In genomic region chr15:24292837-24293236, GRCh38 we compare ENCODE assay signal across 40 cellular contexts.
"Had no signal": no experiment of that assay in that cellular context is flagged by ENCODE, and none has a peak within 500 bp of the region (broad histone marks: within the 10 kb centered on the region; RNA-seq: fewer than 3 reads in every experiment).

No MANE protein-coding gene starts in this region.

- FAIRE-seq: bronchial epithelial cell, TTC549 had no signal

- H3K9me3 Mint-ChIP-seq: activated CD4-positive, alpha-beta memory T cell treated with anti-CD3 and anti-CD28 coated beads, Interleukin-2, amount 10 ng/mL, durations not matched to agents 7 days and 5 days; activated naive CD4-positive, alpha-beta T cell treated with anti-CD3 and anti-CD28 coated beads, Interleukin-2, amount 10 ng/mL, durations not matched to agents 7 days and 5 days; activated naive CD4-positive, alpha-beta T cell treated with anti-CD3 and anti-CD28 coated beads, Interleukin-2, amount 50 U/mL, for 24 hours had no signal

- H3K4me1 ChIP-seq: ascending aorta had no signal

- H3K36me3 ChIP-seq: ascending aorta, cardiac muscle cell, WERI-Rb-1 had no signal

- DNase-seq: activated CD4-positive, alpha-beta memory T cell treated with anti-CD3 and anti-CD28 coated beads, Interleukin-2, amount 10 ng/mL, durations not matched to agents 7 days and 5 days; activated CD4-positive, alpha-beta T cell treated with anti-CD3 and anti-CD28 coated beads for 1 hour; activated CD4-positive, alpha-beta T cell treated with anti-CD3 and anti-CD28 coated beads for 36 hours; activated CD4-positive, alpha-beta T cell treated with anti-CD3 and anti-CD28 coated beads for 48 hours; activated CD4-positive, alpha-beta T cell treated with anti-CD3 and anti-CD28 coated beads, Interleukin-2, amount 10 ng/mL, durations not matched to agents 7 days and 5 days; activated CD4-positive, alpha-beta T cell treated with anti-CD3 and anti-CD28 coated beads, Interleukin-2, amount 50 U/mL, for 48 hours; activated CD4-positive, CD25-positive, alpha-beta regulatory T cell; activated CD8-positive, alpha-beta memory T cell treated with anti-CD3 and anti-CD28 coated beads for 24 hours; activated CD8-positive, alpha-beta memory T cell treated with anti-CD3 and anti-CD28 coated beads, Interleukin-2, amount 10 ng/mL, durations not matched to agents 7 days and 5 days; activated CD8-positive, alpha-beta memory T cell treated with anti-CD3 and anti-CD28 coated beads, Interleukin-2, amount 50 U/mL, for 48 hours; activated CD8-positive, alpha-beta T cell treated with anti-CD3 and anti-CD28 coated beads, Interleukin-2, amount 10 ng/mL, durations not matched to agents 7 days and 5 days; activated effector memory CD4-positive, alpha-beta T cell treated with Interleukin-2 at 50 U/mL for 16 hours; activated gamma-delta T cell; activated naive CD4-positive, alpha-beta T cell treated with anti-CD3 and anti-CD28 coated beads, Interleukin-2, amount 10 ng/mL, durations not matched to agents 7 days and 5 days; activated naive CD4-positive, alpha-beta T cell treated with Interleukin-2 at 50 U/mL for 16 hours; activated naive CD8-positive, alpha-beta T cell treated with anti-CD3 and anti-CD28 coated beads, Interleukin-2, amount 10 ng/mL, durations not matched to agents 7 days and 5 days; activated naive CD8-positive, alpha-beta T cell treated with anti-CD3 and anti-CD28 coated beads, Interleukin-2, amount 50 U/mL, for 24 hours; activated T-cell treated with anti-CD3 and anti-CD28 coated beads, Interleukin-2, amount 50 U/mL, for 24 hours; activated T-cell treated with anti-CD3 and anti-CD28 coated beads, Interleukin-2, amount 50 U/mL, for 48 hours; amygdala; anterior cingulate cortex; caudate nucleus; cerebellar nuclear complex; T-helper 1 cell; T-helper 2 cell; T-helper 9 cell; WERI-Rb-1 had no signal

- ATAC-seq: activated CD4-positive, alpha-beta T cell treated with anti-CD3 and anti-CD28 coated beads for 36 hours; activated CD4-positive, CD25-positive, alpha-beta regulatory T cell treated with anti-CD3 and anti-CD28 coated beads, Interleukin-2, amount 50 U/mL, for 24 hours; activated CD8-positive, alpha-beta memory T cell treated with anti-CD3 and anti-CD28 coated beads, Interleukin-2, amount 10 ng/mL, durations not matched to agents 7 days and 5 days; activated CD8-positive, alpha-beta T cell treated with anti-CD3 and anti-CD28 coated beads, Interleukin-2, amount 10 ng/mL, durations not matched to agents 7 days and 5 days; activated naive CD8-positive, alpha-beta T cell treated with anti-CD3 and anti-CD28 coated beads, Interleukin-2, amount 50 U/mL, for 24 hours; WTC11 had no signal

- H3K4me3 Mint-ChIP-seq: activated CD4-positive, alpha-beta memory T cell treated with anti-CD3 and anti-CD28 coated beads, Interleukin-2, amount 10 ng/mL, durations not matched to agents 7 days and 5 days; activated CD4-positive, alpha-beta T cell treated with anti-CD3 and anti-CD28 coated beads for 36 hours; activated CD4-positive, alpha-beta T cell treated with anti-CD3 and anti-CD28 coated beads, Interleukin-2, amount 10 ng/mL, durations not matched to agents 7 days and 5 days; activated CD8-positive, alpha-beta memory T cell treated with anti-CD3 and anti-CD28 coated beads, Interleukin-2, amount 10 ng/mL, durations not matched to agents 7 days and 5 days; activated CD8-positive, alpha-beta T cell treated with anti-CD3 and anti-CD28 coated beads, Interleukin-2, amount 10 ng/mL, durations not matched to agents 7 days and 5 days; activated naive CD4-positive, alpha-beta T cell treated with anti-CD3 and anti-CD28 coated beads, Interleukin-2, amount 10 ng/mL, durations not matched to agents 7 days and 5 days; activated naive CD4-positive, alpha-beta T cell treated with anti-CD3 and anti-CD28 coated beads, Interleukin-2, amount 50 U/mL, for 24 hours; activated naive CD8-positive, alpha-beta T cell; activated naive CD8-positive, alpha-beta T cell treated with anti-CD3 and anti-CD28 coated beads, Interleukin-2, amount 10 ng/mL, durations not matched to agents 7 days and 5 days; activated naive CD8-positive, alpha-beta T cell treated with anti-CD3 and anti-CD28 coated beads, Interleukin-2, amount 50 U/mL, for 24 hours; activated T-cell treated with anti-CD3 and anti-CD28 coated beads, Interleukin-2, amount 50 U/mL, for 24 hours; brain; central memory CD8-positive, alpha-beta T cell; T-helper 1 cell treated with Interleukin-12 subunit alpha and Interleukin-12 subunit beta and Interleukin-4 antibody, amounts not matched to agents 30 μg/mL and 1 μg/mL, for 36 hours; T-helper 2 cell treated with Interferon-gamma antibody and Interleukin-4, amounts not matched to agents 5 μg/mL and 100 μg/mL, for 36 hours; WTC11 had no signal

- H3K27ac Mint-ChIP-seq: activated CD4-positive, alpha-beta memory T cell treated with anti-CD3 and anti-CD28 coated beads, Interleukin-2, amount 10 ng/mL, durations not matched to agents 7 days and 5 days; activated CD4-positive, alpha-beta T cell treated with anti-CD3 and anti-CD28 coated beads for 36 hours; activated CD4-positive, alpha-beta T cell treated with anti-CD3 and anti-CD28 coated beads, Interleukin-2, amount 10 ng/mL, durations not matched to agents 7 days and 5 days; activated CD8-positive, alpha-beta memory T cell treated with anti-CD3 and anti-CD28 coated beads, Interleukin-2, amount 10 ng/mL, durations not matched to agents 7 days and 5 days; activated CD8-positive, alpha-beta T cell treated with anti-CD3 and anti-CD28 coated beads, Interleukin-2, amount 10 ng/mL, durations not matched to agents 7 days and 5 days; activated naive CD4-positive, alpha-beta T cell treated with anti-CD3 and anti-CD28 coated beads, Interleukin-2, amount 10 ng/mL, durations not matched to agents 7 days and 5 days; activated naive CD4-positive, alpha-beta T cell treated with anti-CD3 and anti-CD28 coated beads, Interleukin-2, amount 50 U/mL, for 24 hours; activated naive CD8-positive, alpha-beta T cell; activated naive CD8-positive, alpha-beta T cell treated with anti-CD3 and anti-CD28 coated beads, Interleukin-2, amount 10 ng/mL, durations not matched to agents 7 days and 5 days; activated naive CD8-positive, alpha-beta T cell treated with anti-CD3 and anti-CD28 coated beads, Interleukin-2, amount 50 U/mL, for 24 hours; activated T-cell treated with anti-CD3 and anti-CD28 coated beads, Interleukin-2, amount 50 U/mL, for 24 hours; activated T-helper 2 cell treated with anti-CD3 and anti-CD28 coated beads, Interferon-gamma antibody, Interleukin-2, Interleukin-4, amounts not matched to agents 10 μg/mL and 5 μg/mL and 100 μg/mL, durations not matched to agents 14 hours and 24 hours and 36 hours; brain; T-helper 1 cell treated with Interleukin-12 subunit alpha and Interleukin-12 subunit beta and Interleukin-4 antibody, amounts not matched to agents 30 μg/mL and 1 μg/mL, for 36 hours; T-helper 2 cell treated with Interferon-gamma antibody and Interleukin-4, amounts not matched to agents 5 μg/mL and 100 μg/mL, for 36 hours; WTC11 had no signal

- H3K9me3 ChIP-seq: ascending aorta had no signal

- H3K27ac ChIP-seq: ascending aorta, cardiac muscle cell, WERI-Rb-1 had no signal

- H3K4me3 ChIP-seq: ascending aorta, cardiac muscle cell had no signal

- H3K4me1 Mint-ChIP-seq: activated CD4-positive, alpha-beta memory T cell treated with anti-CD3 and anti-CD28 coated beads, Interleukin-2, amount 10 ng/mL, durations not matched to agents 7 days and 5 days; activated CD4-positive, alpha-beta T cell treated with anti-CD3 and anti-CD28 coated beads for 36 hours; activated CD4-positive, alpha-beta T cell treated with anti-CD3 and anti-CD28 coated beads, Interleukin-2, amount 10 ng/mL, durations not matched to agents 7 days and 5 days; activated CD8-positive, alpha-beta memory T cell treated with anti-CD3 and anti-CD28 coated beads, Interleukin-2, amount 10 ng/mL, durations not matched to agents 7 days and 5 days; activated naive CD4-positive, alpha-beta T cell treated with anti-CD3 and anti-CD28 coated beads, Interleukin-2, amount 10 ng/mL, durations not matched to agents 7 days and 5 days; activated naive CD4-positive, alpha-beta T cell treated with anti-CD3 and anti-CD28 coated beads, Interleukin-2, amount 50 U/mL, for 24 hours; activated naive CD8-positive, alpha-beta T cell treated with anti-CD3 and anti-CD28 coated beads, Interleukin-2, amount 10 ng/mL, durations not matched to agents 7 days and 5 days; activated naive CD8-positive, alpha-beta T cell treated with anti-CD3 and anti-CD28 coated beads, Interleukin-2, amount 50 U/mL, for 24 hours; brain; central memory CD8-positive, alpha-beta T cell; WTC11 had no signal

- H3K36me3 Mint-ChIP-seq: activated CD8-positive, alpha-beta memory T cell treated with anti-CD3 and anti-CD28 coated beads, Interleukin-2, amount 10 ng/mL, durations not matched to agents 7 days and 5 days; activated naive CD4-positive, alpha-beta T cell treated with anti-CD3 and anti-CD28 coated beads, Interleukin-2, amount 10 ng/mL, durations not matched to agents 7 days and 5 days; activated naive CD4-positive, alpha-beta T cell treated with anti-CD3 and anti-CD28 coated beads, Interleukin-2, amount 50 U/mL, for 24 hours; activated naive CD8-positive, alpha-beta T cell; activated naive CD8-positive, alpha-beta T cell treated with anti-CD3 and anti-CD28 coated beads, Interleukin-2, amount 10 ng/mL, durations not matched to agents 7 days and 5 days; brain had no signal

- H3K27me3 Mint-ChIP-seq: activated CD4-positive, alpha-beta memory T cell treated with anti-CD3 and anti-CD28 coated beads, Interleukin-2, amount 10 ng/mL, durations not matched to agents 7 days and 5 days; activated CD4-positive, alpha-beta T cell treated with anti-CD3 and anti-CD28 coated beads for 36 hours; activated CD4-positive, alpha-beta T cell treated with anti-CD3 and anti-CD28 coated beads, Interleukin-2, amount 10 ng/mL, durations not matched to agents 7 days and 5 days; activated CD8-positive, alpha-beta memory T cell treated with anti-CD3 and anti-CD28 coated beads, Interleukin-2, amount 10 ng/mL, durations not matched to agents 7 days and 5 days; activated naive CD4-positive, alpha-beta T cell treated with anti-CD3 and anti-CD28 coated beads, Interleukin-2, amount 10 ng/mL, durations not matched to agents 7 days and 5 days; activated naive CD4-positive, alpha-beta T cell treated with anti-CD3 and anti-CD28 coated beads, Interleukin-2, amount 50 U/mL, for 24 hours; activated naive CD8-positive, alpha-beta T cell; activated naive CD8-positive, alpha-beta T cell treated with anti-CD3 and anti-CD28 coated beads, Interleukin-2, amount 10 ng/mL, durations not matched to agents 7 days and 5 days; activated naive CD8-positive, alpha-beta T cell treated with anti-CD3 and anti-CD28 coated beads, Interleukin-2, amount 50 U/mL, for 24 hours; activated T-cell treated with anti-CD3 and anti-CD28 coated beads, Interleukin-2, amount 50 U/mL, for 24 hours; brain; central memory CD8-positive, alpha-beta T cell had no signal

- H3K27me3 ChIP-seq: ascending aorta, cardiac muscle cell had no signal
